ENCODE assay signal across 9 cellular contexts in genomic region chr6:111573892-111574800, GRCh38. TPM values are rescaled to one million over a fixed set of nuclear protein-coding genes. Genes with fewer than 3 reads are reported as not detected.
DNase-seq lines count a peak whose midpoint lies in the region; ATAC-seq and TF ChIP-seq lines count a peak whose summit lies in the region.
"Had no signal": no experiment of that assay in that cellular context is flagged by ENCODE, and none has a peak within 500 bp of the region (broad histone marks: within the 10 kb centered on the region; RNA-seq: fewer than 3 reads in every experiment).

No MANE protein-coding gene starts in this region.

- no peak overlapping the region for H3K9ac ChIP-seq in PC-3 (ENCODE audit: low read length)
- H3K9ac ChIP-seq in rectal smooth muscle tissue (ENCODE audit: low read length): no peak overlapping the region

- no peaks in the 10 kb centered on the region for H3K9me2 ChIP-seq in DOHH2 (replicated peaks; ENCODE audit: control insufficient read depth, low read length)
- no peaks in the 10 kb centered on the region for H3K9me2 ChIP-seq in PC-3 (replicated peaks; ENCODE audit: low read length)

- H3K9me3 Mint-ChIP-seq in glutamatergic neuron (ENCODE audit: unreplicated experiment): no peaks in the 10 kb centered on the region
- no peaks in the 10 kb centered on the region for H3K9me3 Mint-ChIP-seq in naive thymus-derived CD4-positive, alpha-beta T cell

- POLR2A ChIA-PET in PC-3 (lab: Charles Lee; ENCODE audit: unreplicated experiment): no interaction called here
- POLR2A ChIA-PET in naive thymus-derived CD4-positive, alpha-beta T cell (lab: Charles Lee): no interaction called here

- no TSS peak for BruUV-seq in PC-3 (replicated peaks; lab: Mats Ljungman, UMichigan)

- H3K36me3 ChIP-seq in DOHH2 (ENCODE audit: control insufficient read depth, low read length) (peaks cover 68% of the 10 kb centered on the region), PC-3 (ENCODE audit: low read depth, low read length) (peaks cover 17% of the 10 kb centered on the region), rectal smooth muscle tissue (ENCODE audit: control insufficient read depth, insufficient read depth, low read length) (peaks cover 8% of the 10 kb centered on the region)
- peaks cover 0 to 51% (median 0%) of the 10 kb centered on the region in 3 experiments for H3K36me3 ChIP-seq in naive thymus-derived CD4-positive, alpha-beta T cell (ENCODE audit: control insufficient read depth in 2 of 3, insufficient read depth in 3 of 3, low read length in 3 of 3)

- H3K27me3 ChIP-seq in DOHH2 (ENCODE audit: control insufficient read depth, low read length) (no peaks in the 10 kb centered on the region), PC-3 (ENCODE audit: low read length) (no peaks in the 10 kb centered on the region), rectal smooth muscle tissue (ENCODE audit: control insufficient read depth, insufficient read depth, low read length) (no peaks in the 10 kb centered on the region)
- no peaks in the 10 kb centered on the region for H3K27me3 ChIP-seq in naive thymus-derived CD4-positive, alpha-beta T cell (ENCODE audit: control insufficient read depth in 2 of 2, insufficient read depth in 2 of 2, low read length in 2 of 2)

- H3K4me1 ChIP-seq in DOHH2 (ENCODE audit: control insufficient read depth, low read length) (peaks cover 41% of the 10 kb centered on the region), PC-3 (ENCODE audit: insufficient read depth, low read length) (0 out of 2 replicates have a peak, but pooled peaks cover 4% of the 10 kb centered on the region), rectal smooth muscle tissue (ENCODE audit: control insufficient read depth, insufficient read depth, low read length) (peaks cover 9% of the 10 kb centered on the region)
- no peaks in the 10 kb centered on the region for H3K4me1 ChIP-seq in naive thymus-derived CD4-positive, alpha-beta T cell (ENCODE audit: control insufficient read depth in 2 of 2, insufficient read depth in 2 of 2, low read length in 2 of 2)

- no peaks in the 10 kb centered on the region for H4K20me1 ChIP-seq in DOHH2 (ENCODE audit: control insufficient read depth, insufficient read depth, low read depth, low read length)
- no peaks in the 10 kb centered on the region for H4K20me1 ChIP-seq in PC-3 (ENCODE audit: low read length)

- DNase-seq in PC-3 (peak; percentile 32), epithelial cell of esophagus (ENCODE audit: low read depth) (peak; percentile 82), NCI-H2081 treated with DMSO at 0.1 percent for 48 hours (lab: John Stamatoyannopoulos, UW) (no peak), head of caudate nucleus (no peak), glutamatergic neuron (no peak)
- DNase-seq in naive thymus-derived CD4-positive, alpha-beta T cell: no peak
- DNase-seq: NCI-H2081 had no signal

- H3F3A ChIP-seq in DOHH2 (ENCODE audit: control insufficient read depth, insufficient read depth): peaks cover 19% of the 10 kb centered on the region
- no peaks in the 10 kb centered on the region for H3F3A ChIP-seq in PC-3 (ENCODE audit: low read length, unreplicated experiment)

- no peak overlapping the region for H3K4me3 Mint-ChIP-seq in glutamatergic neuron (ENCODE audit: unreplicated experiment)
- H3K4me3 Mint-ChIP-seq in naive thymus-derived CD4-positive, alpha-beta T cell: no peak overlapping the region

- TF ChIP-seq CTCF in DOHH2 (IDR thresholded peaks at IDR 0.05; ENCODE audit: low read depth, low read length, poor library complexity, severe bottlenecking) (no peak), PC-3 (conservative IDR thresholded peaks at IDR 0.05; ENCODE audit: low read depth, low read length) (no peak), epithelial cell of esophagus (IDR thresholded peaks at IDR 0.05; ENCODE audit: insufficient read depth, low read depth, low read length, missing control alignments) (no peak), glutamatergic neuron (IDR thresholded peaks at IDR 0.05; ENCODE audit: partially characterized antibody, unreplicated experiment) (no peak)

- no peaks in the 10 kb centered on the region for H3K79me2 ChIP-seq in DOHH2 (ENCODE audit: control insufficient read depth, low read length)
- H3K79me2 ChIP-seq in PC-3 (ENCODE audit: low read length): no peaks in the 10 kb centered on the region

- peaks cover 20% of the 10 kb centered on the region for H3K4me1 Mint-ChIP-seq in glutamatergic neuron (ENCODE audit: low read depth, unreplicated experiment)
- H3K4me1 Mint-ChIP-seq in naive thymus-derived CD4-positive, alpha-beta T cell: peaks cover 6 to 24% (median 9%) of the 10 kb centered on the region in 7 donors

- H3K36me3 Mint-ChIP-seq in glutamatergic neuron (ENCODE audit: unreplicated experiment): no peaks in the 10 kb centered on the region
- H3K36me3 Mint-ChIP-seq in naive thymus-derived CD4-positive, alpha-beta T cell: peaks cover 0 to 58% (median 24%) of the 10 kb centered on the region in 5 donors

- H3K27me3 Mint-ChIP-seq in glutamatergic neuron (ENCODE audit: unreplicated experiment): peaks cover 2% of the 10 kb centered on the region
- H3K27me3 Mint-ChIP-seq in naive thymus-derived CD4-positive, alpha-beta T cell: no peaks in the 10 kb centered on the region

- CTCF ChIA-PET in PC-3 (lab: Charles Lee): no interaction called here
- CTCF ChIA-PET in naive thymus-derived CD4-positive, alpha-beta T cell (lab: Charles Lee): interaction anchor here (0.6 kb wide), 1 partner anchor 47 kb away, joined by 3 read pairs; no protein-coding TSS in a partner anchor

- no peaks in the 10 kb centered on the region for H3K9me3 ChIP-seq in DOHH2 (ENCODE audit: control insufficient read depth, insufficient read depth, low read length)
- H3K9me3 ChIP-seq in PC-3 (ENCODE audit: low read length): no peaks in the 10 kb centered on the region
- H3K9me3 ChIP-seq in naive thymus-derived CD4-positive, alpha-beta T cell (ENCODE audit: control insufficient read depth in 2 of 3, low read length in 3 of 3): no peaks in the 10 kb centered on the region

- no peak overlapping the region for H2AFZ ChIP-seq in PC-3 (ENCODE audit: low read length)

- H3K27ac ChIP-seq in DOHH2 (ENCODE audit: low read depth, low read length) (peak overlapping the region; percentile 84), PC-3 (ENCODE audit: low read length) (no peak overlapping the region), rectal smooth muscle tissue (ENCODE audit: low read depth, low read length) (peak overlapping the region; percentile 54)
- no peak overlapping the region for H3K27ac ChIP-seq in naive thymus-derived CD4-positive, alpha-beta T cell (ENCODE audit: low read depth, low read length)

- H3K4me2 ChIP-seq in DOHH2 (ENCODE audit: low read length) (peak overlapping the region; percentile 83), PC-3 (ENCODE audit: low read length) (no peak overlapping the region)

- ATAC-seq in PC-3: peak; percentile 20; the same call in 1 of the 2 replicates
- ATAC-seq in naive thymus-derived CD4-positive, alpha-beta T cell: no peak

- intact Hi-C loops in PC-3 (cut with micrococcal nuclease): no loop called here
- intact Hi-C loops in head of caudate nucleus (cut with DNase I): no loop called here
- intact Hi-C loops in naive thymus-derived CD4-positive, alpha-beta T cell (cut with micrococcal nuclease): no loop called here

- H3K4me3 ChIP-seq in DOHH2 (ENCODE audit: low read length) (no peak overlapping the region), PC-3 (ENCODE audit: low read length) (no peak overlapping the region), epithelial cell of esophagus (ENCODE audit: low read length) (no peak overlapping the region), rectal smooth muscle tissue (ENCODE audit: low read length) (no peak overlapping the region)
- no peak overlapping the region for H3K4me3 ChIP-seq in naive thymus-derived CD4-positive, alpha-beta T cell (ENCODE audit: low read length)

- H3K27ac Mint-ChIP-seq in glutamatergic neuron (ENCODE audit: unreplicated experiment): no peak overlapping the region
- peak overlapping the region in 4 of 9 donors; percentile 23 to 62 (median 30) for H3K27ac Mint-ChIP-seq in naive thymus-derived CD4-positive, alpha-beta T cell

RNA-seq across cellular contexts. Expression of gene TRAF3IP2, which starts 31.5 kb away (rescaled TPM):
- total RNA-seq in PC-3 (2014; rRNA removed) (26.1 and 37.7 TPM in 2 replicates), glutamatergic neuron (ENCODE audit: unreplicated experiment) (0.51 TPM)
- total RNA-seq in naive thymus-derived CD4-positive, alpha-beta T cell: 10 to 100 TPM; 12.7 to 22.1 (median 21.0) TPM
- 10 to 100 TPM; 16.8 to 21.0 TPM for polyA plus RNA-seq in naive thymus-derived CD4-positive, alpha-beta T cell

Comparison
In these comparisons a context has a peak if more than half of its experiments do, and no peak if none do; other contexts are left out.
1. H3K27ac ChIP-seq: peak in DOHH2 (single experiment) and rectal smooth muscle tissue (single experiment); none in PC-3 (single experiment) and naive thymus-derived CD4-positive, alpha-beta T cell (single experiment).
2. DNase-seq: peak in PC-3 (single experiment) and epithelial cell of esophagus (single experiment); none in NCI-H2081 treated with DMSO at 0.1 percent for 48 hours (single experiment), head of caudate nucleus (0 of 42), glutamatergic neuron (single experiment) and naive thymus-derived CD4-positive, alpha-beta T cell (0 of 9).